9 cellular contexts compared by ENCODE assay signal in the genomic region with DNA sequence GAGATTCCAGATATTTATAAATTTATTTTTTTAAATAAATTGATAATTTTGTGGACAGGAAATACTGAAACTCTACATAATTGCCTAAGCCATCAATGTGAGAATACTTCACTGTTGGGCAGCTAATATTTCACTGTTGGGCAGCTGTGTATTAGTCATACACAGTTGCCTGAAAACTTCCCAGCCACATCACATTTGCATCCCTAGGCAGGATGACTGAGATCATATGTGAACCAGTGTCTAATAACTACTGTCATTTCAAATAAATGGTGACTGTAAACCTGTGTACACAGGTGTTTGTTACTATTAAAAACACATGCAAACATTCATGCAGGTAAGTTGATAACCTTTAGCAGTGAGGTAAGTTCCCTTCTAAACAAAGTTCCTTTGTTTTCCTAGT. TPM values are rescaled to one million over a fixed set of nuclear protein-coding genes. Genes with fewer than 3 reads are reported as not detected.
DNase-seq lines count a peak whose midpoint lies in the region; ATAC-seq and TF ChIP-seq lines count a peak whose summit lies in the region.
"Had no signal": no experiment of that assay in that cellular context is flagged by ENCODE, and none has a peak within 500 bp of the region (broad histone marks: within the 10 kb centered on the region; RNA-seq: fewer than 3 reads in every experiment).

No MANE protein-coding gene starts in this region.

- peaks cover 70% of the 10 kb centered on the region for H3K36me3 Mint-ChIP-seq in CD4-positive, alpha-beta T cell (ENCODE audit: low read depth)

- ATAC-seq in CD4-positive, alpha-beta T cell (ENCODE audit: poor library complexity) = no peak

- DNase-seq in GM04504 (ENCODE audit: low read depth) (peak; percentile 48), HFF-Myc (ENCODE audit: extremely low read depth, low read depth) (peak; percentile 42), LNCaP clone FGC (ENCODE audit: low read depth) (peak; percentile 99), fibroblast of pulmonary artery (ENCODE audit: low read depth) (peak; percentile 56), NOMO-1 treated with dmso at 0.1 percent for 144 hours (lab: John Stamatoyannopoulos, UW; ENCODE audit: unreplicated experiment) (no peak), cerebellum (ENCODE audit: low spot score) (no peak), GDM1 (lab: John Stamatoyannopoulos, UW) (no peak)
- DNase-seq in CD4-positive, alpha-beta T cell = no peak

- H3K4me3 ChIP-seq in HFF-Myc (replicated peaks; ENCODE audit: low read depth, low read length) = no peak overlapping the region
- no peak overlapping the region for H3K4me3 ChIP-seq in LNCaP clone FGC (ENCODE audit: low read depth, low read length)
- no peak overlapping the region for H3K4me3 ChIP-seq in fibroblast of pulmonary artery (replicated peaks; ENCODE audit: low read depth, low read length)
- H3K4me3 ChIP-seq: PC-9 had no signal

- CTCF ChIA-PET in CD4-positive, alpha-beta T cell (lab: Charles Lee) = no interaction called here

- no peak for TF ChIP-seq CTCF in HFF-Myc (IDR thresholded peaks at IDR 0.05; ENCODE audit: low read depth, low read length, missing control alignments)
- no peak for TF ChIP-seq CTCF in LNCaP clone FGC (IDR thresholded peaks at IDR 0.05; ENCODE audit: control insufficient read depth, extremely low read depth, insufficient read depth)
- TF ChIP-seq CTCF in fibroblast of pulmonary artery (IDR thresholded peaks at IDR 0.05; ENCODE audit: low read length, missing control alignments) = no peak
- no peak for TF ChIP-seq CTCF in CD4-positive, alpha-beta T cell (IDR thresholded peaks at IDR 0.05)

- POLR2A ChIA-PET in CD4-positive, alpha-beta T cell (lab: Charles Lee) = no interaction called here

- intact Hi-C loops in CD4-positive, alpha-beta T cell (cut with DNase I, micrococcal nuclease) = no loop called here

- H3K4me3 Mint-ChIP-seq in CD4-positive, alpha-beta T cell = no peak overlapping the region

- H3K4me1 Mint-ChIP-seq in CD4-positive, alpha-beta T cell (ENCODE audit: low read depth) = no peaks in the 10 kb centered on the region

- no peak overlapping the region for H3K27ac Mint-ChIP-seq in CD4-positive, alpha-beta T cell

- H3K9me3 ChIP-seq in CD4-positive, alpha-beta T cell (ENCODE audit: control insufficient read depth, low read length) = no peaks in the 10 kb centered on the region

- peaks cover 11% of the 10 kb centered on the region for H3K9me3 Mint-ChIP-seq in CD4-positive, alpha-beta T cell

- no peak overlapping the region for H3K27ac ChIP-seq in CD4-positive, alpha-beta T cell (ENCODE audit: low read depth, low read length)
- H3K27ac ChIP-seq: PC-9 had no signal

- H3K27me3 Mint-ChIP-seq in CD4-positive, alpha-beta T cell = no peaks in the 10 kb centered on the region

- H3K27me3 ChIP-seq in CD4-positive, alpha-beta T cell (ENCODE audit: control insufficient read depth, insufficient read depth, low read length) = no peaks in the 10 kb centered on the region

RNA-seq across cellular contexts. Expression of a gene that starts 43.9 kb away (rescaled TPM):
- total RNA-seq in cerebellum = 24.4 TPM
- 1 to 10 TPM; 5.1 to 6.1 TPM for total RNA-seq in CD4-positive, alpha-beta T cell

RNA-seq across cellular contexts. Expression of a gene that starts 44.1 kb away (rescaled TPM):
- total RNA-seq in cerebellum = 64.7 TPM
- 10 to 100 TPM; 12.6 to 13.7 TPM for total RNA-seq in CD4-positive, alpha-beta T cell

Comparison
In these comparisons a context has a peak if more than half of its experiments do, and no peak if none do; other contexts are left out.
1. DNase-seq: peak in GM04504 (single experiment), HFF-Myc (single experiment), LNCaP clone FGC (single experiment) and fibroblast of pulmonary artery (single experiment); none in NOMO-1 treated with dmso at 0.1 percent for 144 hours (single experiment), cerebellum (single experiment), CD4-positive, alpha-beta T cell (0 of 10) and GDM1 (single experiment).